In the genomic region with DNA sequence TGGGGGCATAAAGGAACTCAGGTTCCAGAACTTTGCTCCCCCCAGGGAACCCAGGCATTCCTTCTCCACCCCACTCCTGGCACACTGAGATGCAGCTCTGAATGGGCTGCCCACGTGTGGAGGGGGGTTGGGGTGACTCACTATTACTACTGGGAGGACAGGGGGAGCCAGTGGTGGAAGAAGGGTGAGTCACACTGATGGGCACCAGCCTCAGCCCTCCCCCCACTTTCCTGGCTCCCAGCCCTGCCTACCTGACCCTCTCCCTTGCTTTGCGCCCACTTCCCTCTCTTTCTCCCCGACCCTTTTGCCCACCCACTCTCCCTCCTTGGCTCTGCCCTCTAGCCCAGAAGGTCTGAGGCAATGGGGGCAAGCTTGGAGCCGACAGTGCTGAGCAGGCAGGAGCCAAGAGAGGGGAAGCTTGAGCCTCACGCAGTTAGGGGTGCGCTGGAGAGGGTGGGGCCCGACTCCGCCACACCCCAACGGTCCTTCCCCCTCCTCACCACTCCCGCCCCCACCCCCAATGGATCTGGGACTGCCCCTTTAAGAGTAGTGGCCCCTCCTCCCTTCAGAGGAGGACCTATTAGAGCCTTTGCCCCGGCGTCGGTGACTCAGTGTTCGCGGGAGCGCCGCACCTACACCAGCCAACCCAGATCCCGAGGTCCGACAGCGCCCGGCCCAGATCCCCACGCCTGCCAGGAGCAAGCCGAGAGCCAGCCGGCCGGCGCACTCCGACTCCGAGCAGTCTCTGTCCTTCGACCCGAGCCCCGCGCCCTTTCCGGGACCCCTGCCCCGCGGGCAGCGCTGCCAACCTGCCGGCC, we compare ENCODE assay signal across 8 cellular contexts. TPM values are rescaled to one million over a fixed set of nuclear protein-coding genes. Genes with fewer than 3 reads are reported as not detected.
A peak's percentile ranks its signal among the peaks of the same experiment; 100 is the strongest.
DNase-seq lines count a peak whose midpoint lies in the region; ATAC-seq, FAIRE-seq and TF ChIP-seq lines count a peak whose summit lies in the region.

LMNA (plus strand) TSS at position 611 of the 818 bp plus-strand sequence. CDS start 208 bp downstream, outside the sequence.

- H3K27me3 Mint-ChIP-seq in astrocyte (ENCODE audit: low read depth, unreplicated experiment), result no peaks in the 10 kb centered on the region

- peak within 1 kb of the TSS; percentile 94 for H3K27ac Mint-ChIP-seq in astrocyte (ENCODE audit: unreplicated experiment)

- TF ChIP-seq CTCF in astrocyte (IDR thresholded peaks at IDR 0.05; ENCODE audit: insufficient read depth, low read depth, low read length) (no peak), retinal pigment epithelial cell (conservative IDR thresholded peaks at IDR 0.05; ENCODE audit: low read depth, low read length) (peak; percentile 5)

- peaks cover 28% of the 10 kb centered on the region for H3K4me1 Mint-ChIP-seq in astrocyte (ENCODE audit: low read depth, unreplicated experiment)

- peaks cover 44% of the 10 kb centered on the region for H4K20me1 ChIP-seq in astrocyte (ENCODE audit: insufficient read depth, low read length)

- H3K4me2 ChIP-seq in astrocyte (ENCODE audit: low read length), result peak within 1 kb of the TSS; percentile 84

- peaks cover 5% of the 10 kb centered on the region for H3K36me3 Mint-ChIP-seq in astrocyte (ENCODE audit: low read depth, unreplicated experiment)

- peaks cover 47% of the 10 kb centered on the region for H3K79me2 ChIP-seq in astrocyte (ENCODE audit: insufficient read depth, low read length)

- peak; percentile 78 for ATAC-seq in HG02642 (IDR thresholded peaks at IDR 0.05; ENCODE audit: poor library complexity, unreplicated experiment)

- H3K9me3 Mint-ChIP-seq in astrocyte (ENCODE audit: unreplicated experiment), result no peaks in the 10 kb centered on the region

- no peaks in the 10 kb centered on the region for H3K27me3 ChIP-seq in astrocyte (ENCODE audit: insufficient read depth, low read length)

- peak within 1 kb of the TSS; percentile 94 for H3K27ac ChIP-seq in astrocyte (ENCODE audit: low read depth, low read length)

- H3K4me3 ChIP-seq in GM08714 (ENCODE audit: low read length) (peak within 1 kb of the TSS; percentile 82), astrocyte (ENCODE audit: insufficient read depth, low read depth, low read length) (peak within 1 kb of the TSS; percentile 96), retinal pigment epithelial cell (ENCODE audit: low read length) (peak within 1 kb of the TSS; percentile 99)

- FAIRE-seq in astrocyte (lab: Jason Lieb, UNC), result peak; percentile 9

- H3K4me3 Mint-ChIP-seq in astrocyte (ENCODE audit: unreplicated experiment), result peak within 1 kb of the TSS; percentile 99

- DNase-seq in NCI-H146 treated with DMSO at 0.1 percent for 48 hours (lab: John Stamatoyannopoulos, UW; ENCODE audit: unreplicated experiment) (peak; percentile 19), T-helper 9 cell (peak; percentile 78), astrocyte (ENCODE audit: low read depth) (peak; percentile 90), hepatic stellate cell (ENCODE audit: low spot score) (peak; percentile 97), retinal pigment epithelial cell (ENCODE audit: low read depth) (peak; percentile 92), GF-D8 (lab: John Stamatoyannopoulos, UW) (no peak)

- no peaks in the 10 kb centered on the region for H3K9me3 ChIP-seq in astrocyte (ENCODE audit: insufficient read depth, low read depth, low read length)

- H3K9ac ChIP-seq in astrocyte (ENCODE audit: low read length), result peak within 1 kb of the TSS; percentile 98

- peaks cover 5% of the 10 kb centered on the region for H3K36me3 ChIP-seq in astrocyte (ENCODE audit: insufficient read depth, low read length)

- peaks cover 44% of the 10 kb centered on the region for H3K4me1 ChIP-seq in astrocyte (ENCODE audit: insufficient read depth, low read length)

- no peak within 1 kb of the TSS for H2AFZ ChIP-seq in astrocyte (ENCODE audit: low read depth, low read length)

RNA-seq across cellular contexts. Expression of gene LMNA, which starts in this region (rescaled TPM):
- 429 and 464 TPM in 2 replicates for total RNA-seq in astrocyte
